Comparison of ENCODE assay signal across 8 cellular contexts in the genomic region with DNA sequence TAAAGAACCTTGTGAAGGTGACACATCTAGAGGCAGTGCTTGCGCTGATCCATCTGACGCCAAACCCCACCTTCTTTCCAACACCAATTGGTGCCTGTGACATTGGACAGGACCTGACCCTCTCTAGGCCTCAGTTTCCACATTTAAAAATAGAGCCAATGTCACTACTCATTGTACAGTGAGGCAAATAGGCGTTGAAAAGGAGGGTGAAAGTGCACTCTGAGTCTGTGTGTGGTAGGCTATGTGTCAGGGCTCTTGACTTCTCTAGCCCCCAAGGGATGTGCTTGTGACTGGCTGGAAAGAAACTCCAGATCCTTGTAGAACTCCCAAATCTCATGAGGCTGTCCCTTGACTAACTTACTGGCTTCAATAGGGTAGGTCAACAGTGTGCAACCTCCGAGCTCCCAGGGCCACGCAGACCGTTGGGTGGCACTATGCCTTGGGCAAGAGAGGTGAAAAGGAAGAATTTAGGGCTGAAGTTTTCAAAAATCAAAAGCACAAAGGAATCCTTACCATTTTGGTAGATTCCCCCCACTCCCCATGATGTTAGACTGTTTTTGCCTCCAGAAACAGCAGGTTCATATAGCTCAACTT. TPM values are rescaled to one million over a fixed set of nuclear protein-coding genes. Genes with fewer than 3 reads are reported as not detected.
A peak's percentile ranks its signal among the peaks of the same experiment; 100 is the strongest.
DNase-seq lines count a peak whose midpoint lies in the region; ATAC-seq and TF ChIP-seq lines count a peak whose summit lies in the region.

No MANE protein-coding gene starts in this region.

- no peak for DNase-seq in activated naive CD4-positive, alpha-beta T cell treated with Interleukin-2 at 50 U/mL for 16 hours
- DNase-seq in left colon: no peak
- DNase-seq in NCI-H146 (lab: John Stamatoyannopoulos, UW): no peak

- 88% methylated on average over 6 of the region's 6 CpGs for WGBS in thymus

- peaks cover 5% of the 10 kb centered on the region for H3K36me3 ChIP-seq in thymus (ENCODE audit: control insufficient read depth, insufficient read depth)

- intact Hi-C loops in left colon (cut with DNase I, micrococcal nuclease): no loop called here

- H3K9me3 Mint-ChIP-seq in activated naive CD4-positive, alpha-beta T cell treated with anti-CD3 and anti-CD28 coated beads, Interleukin-2, amount 50 U/mL, for 24 hours: no peaks in the 10 kb centered on the region
- H3K9me3 Mint-ChIP-seq in brain: no peaks in the 10 kb centered on the region

- peak overlapping the region; percentile 99 for H3K27ac Mint-ChIP-seq in activated naive CD4-positive, alpha-beta T cell treated with anti-CD3 and anti-CD28 coated beads, Interleukin-2, amount 50 U/mL, for 24 hours
- peak overlapping the region; percentile 99 to 100 (median 99) for H3K27ac Mint-ChIP-seq in brain

- H3K4me3 Mint-ChIP-seq in activated naive CD4-positive, alpha-beta T cell treated with anti-CD3 and anti-CD28 coated beads, Interleukin-2, amount 50 U/mL, for 24 hours: peak overlapping the region; percentile 99
- peak overlapping the region; percentile 95 to 99 (median 99) for H3K4me3 Mint-ChIP-seq in brain

- H3K4me1 ChIP-seq in thymus (ENCODE audit: control insufficient read depth, insufficient read depth, low read length): peaks cover 12% of the 10 kb centered on the region

- peaks cover 2% of the 10 kb centered on the region for H3K36me3 Mint-ChIP-seq in activated naive CD4-positive, alpha-beta T cell treated with anti-CD3 and anti-CD28 coated beads, Interleukin-2, amount 50 U/mL, for 24 hours
- H3K36me3 Mint-ChIP-seq in brain: peaks cover 33% of the 10 kb centered on the region

- ATAC-seq in left colon: peak; percentile 28
- no peak for ATAC-seq in GM21447 (IDR thresholded peaks at IDR 0.05; ENCODE audit: unreplicated experiment)
- ATAC-seq in HG03175 (IDR thresholded peaks at IDR 0.05; ENCODE audit: unreplicated experiment): no peak

- H3K27me3 ChIP-seq in thymus (ENCODE audit: control insufficient read depth, insufficient read depth): no peaks in the 10 kb centered on the region

- H3K27ac ChIP-seq in thymus (ENCODE audit: low read depth): peak overlapping the region; percentile 54

- no peak for TF ChIP-seq CTCF in brain (conservative IDR thresholded peaks at IDR 0.05)

- peak overlapping the region; percentile 94 for H3K4me3 ChIP-seq in thymus (ENCODE audit: low read length)

- peaks cover 33% of the 10 kb centered on the region for H3K4me1 Mint-ChIP-seq in activated naive CD4-positive, alpha-beta T cell treated with anti-CD3 and anti-CD28 coated beads, Interleukin-2, amount 50 U/mL, for 24 hours
- peaks cover 38% of the 10 kb centered on the region for H3K4me1 Mint-ChIP-seq in brain

- no peaks in the 10 kb centered on the region for H3K9me3 ChIP-seq in thymus (ENCODE audit: control insufficient read depth)

- H3K27me3 Mint-ChIP-seq in activated naive CD4-positive, alpha-beta T cell treated with anti-CD3 and anti-CD28 coated beads, Interleukin-2, amount 50 U/mL, for 24 hours: no peaks in the 10 kb centered on the region
- H3K27me3 Mint-ChIP-seq in brain: peaks cover 9% of the 10 kb centered on the region

RNA-seq across cellular contexts. Expression of a gene that starts 0.7 kb away (rescaled TPM):
- polyA plus RNA-seq in brain (ENCODE audit: insufficient read depth, low read depth, low replicate concordance) (44.5 TPM), thymus (25.5 TPM)
- 10 to 100 TPM; 53.5 to 64.9 TPM for total RNA-seq in left colon

RNA-seq across cellular contexts. Expression of a gene that starts 17.5 kb away (rescaled TPM):
- polyA plus RNA-seq in brain (ENCODE audit: insufficient read depth, low read depth, low replicate concordance) (64.7 TPM), thymus (22.2 TPM)
- 10 to 100 TPM; 62.2 to 76.7 TPM for total RNA-seq in left colon

RNA-seq across cellular contexts. Expression of a gene that starts 30.5 kb away (rescaled TPM):
- 342 TPM for polyA plus RNA-seq in brain (ENCODE audit: insufficient read depth, low read depth, low replicate concordance)
- total RNA-seq in left colon: 100 to 1,000 TPM; 564 to 684 TPM
- polyA plus RNA-seq in thymus: 191 TPM

RNA-seq across cellular contexts. Expression of a gene that starts 34.2 kb away (rescaled TPM):
- polyA plus RNA-seq in brain (ENCODE audit: insufficient read depth, low read depth, low replicate concordance): 70.3 TPM
- 100 to 1,000 TPM; 188 to 209 TPM for total RNA-seq in left colon
- polyA plus RNA-seq in thymus: 35.2 TPM

RNA-seq across cellular contexts. Expression of a gene that starts 49.2 kb away (rescaled TPM):
- polyA plus RNA-seq in brain (ENCODE audit: insufficient read depth, low read depth, low replicate concordance) (9.4 TPM), thymus (6.7 TPM)
- total RNA-seq in left colon: 10 to 100 TPM; 12.0 to 12.7 TPM
